In the genomic region with DNA sequence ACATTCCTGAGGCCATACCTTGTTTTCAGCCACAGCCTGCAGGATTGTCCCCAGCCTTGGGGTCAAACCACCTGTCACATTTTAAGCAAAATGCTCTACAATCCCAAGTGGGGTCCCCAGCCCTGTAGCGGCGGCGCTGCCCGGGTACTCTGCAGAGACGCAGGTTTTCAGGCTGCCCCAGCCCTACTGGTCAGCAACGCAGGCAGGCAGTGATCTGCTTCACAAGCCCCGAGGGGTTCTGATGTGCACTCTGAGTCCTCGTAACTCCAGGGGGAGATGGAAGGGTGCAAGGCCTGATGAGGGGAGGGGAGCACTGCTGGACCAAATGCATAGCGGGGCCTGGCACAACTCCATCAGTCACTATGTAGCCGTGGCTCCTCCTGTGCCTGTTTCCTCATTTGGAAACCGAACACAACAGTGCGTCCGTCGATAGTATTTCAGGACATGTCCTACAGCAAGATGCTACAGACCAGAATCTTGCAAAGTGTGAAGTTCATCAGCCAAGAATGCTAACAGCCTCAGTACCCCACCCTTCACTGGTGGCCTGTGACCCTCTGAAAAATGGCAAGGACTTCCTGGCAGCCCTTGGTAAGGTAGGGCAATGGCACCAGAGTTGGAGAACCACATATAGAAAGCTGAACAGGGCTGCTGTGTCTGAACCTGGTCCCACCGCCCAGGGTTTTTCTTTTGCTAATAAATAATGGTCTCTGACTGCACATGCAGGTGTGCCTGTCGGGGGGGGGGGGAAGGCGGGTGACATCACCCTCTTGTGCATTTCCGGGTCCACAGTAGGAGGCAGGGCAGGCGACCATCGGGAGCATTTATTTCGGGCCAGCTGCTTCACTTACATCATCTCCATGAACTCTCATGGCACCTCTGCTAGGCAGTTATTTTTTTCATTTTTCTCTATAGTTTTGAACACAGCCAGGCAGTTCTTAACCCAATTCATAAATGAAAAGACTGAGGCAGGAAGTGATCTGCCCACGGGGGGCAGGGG, we compare ENCODE assay signal across 14 cellular contexts. TPM values are rescaled to one million over a fixed set of nuclear protein-coding genes. Genes with fewer than 3 reads are reported as not detected.
DNase-seq lines count a peak whose midpoint lies in the region; ATAC-seq, FAIRE-seq and TF ChIP-seq lines count a peak whose summit lies in the region.
"Had no signal": no experiment of that assay in that cellular context is flagged by ENCODE, and none has a peak within 500 bp of the region (broad histone marks: within the 10 kb centered on the region; RNA-seq: fewer than 3 reads in every experiment).

No MANE protein-coding gene starts in this region.

- no peaks in the 10 kb centered on the region for H3K27me3 Mint-ChIP-seq in stimulated activated naive CD8-positive, alpha-beta T cell treated with anti-CD3 and anti-CD28 coated beads, Interleukin-15, amount 100 ng/mL, for 72 hours
- peaks cover 2 to 12% (median 10%) of the 10 kb centered on the region in 3 donors for H3K27me3 Mint-ChIP-seq in immature natural killer cell (ENCODE audit: low read depth in 3 of 3)
- H3K27me3 Mint-ChIP-seq: dendritic cell treated with granulocyte-macrophage colony-stimulating factor and Interleukin-4, amounts not matched to agents 40 ng/mL and 50 ng/mL, for 4 days had no signal

- H3K4me1 Mint-ChIP-seq in stimulated activated naive CD8-positive, alpha-beta T cell treated with anti-CD3 and anti-CD28 coated beads, Interleukin-15, amount 100 ng/mL, for 72 hours = peaks cover 6% of the 10 kb centered on the region
- no peaks in the 10 kb centered on the region for H3K4me1 Mint-ChIP-seq in immature natural killer cell
- H3K4me1 Mint-ChIP-seq: neural crest cell had no signal

- H3K36me3 ChIP-seq in OCI-LY1 (ENCODE audit: insufficient read depth, low read length) = peaks cover 22% of the 10 kb centered on the region
- H3K36me3 ChIP-seq: uterus had no signal

- peak overlapping the region; percentile 33; the same call in 1 of the 2 replicates for H3K4me2 ChIP-seq in OCI-LY1 (ENCODE audit: low read length)

- H3K79me2 ChIP-seq in OCI-LY1 (ENCODE audit: insufficient read depth, low read length) = no peaks in the 10 kb centered on the region

- no peaks in the 10 kb centered on the region for H3F3A ChIP-seq in OCI-LY1 (ENCODE audit: insufficient read depth, low read length)

- no peak overlapping the region for H2AFZ ChIP-seq in OCI-LY1 (ENCODE audit: low read length)

- DNase-seq in stimulated activated naive CD8-positive, alpha-beta T cell treated with anti-CD3 and anti-CD28 coated beads, Interleukin-15, amount 100 ng/mL, for 72 hours = no peak
- no peak for DNase-seq in stimulated activated naive CD8-positive, alpha-beta T cell treated with anti-CD3 and anti-CD28 coated beads, Interleukin-15, Interleukin-2, amounts not matched to agents 100 U/mL and 50 U/mL, for 24 hours
- DNase-seq in immature natural killer cell = no peak
- peak; percentile 78 for DNase-seq in urothelium cell line (ENCODE audit: low spot score)
- no peak for DNase-seq in Right ventricle myocardium inferior (ENCODE audit: missing footprints)
- no peak for DNase-seq in activated gamma-delta T cell treated with Interleukin-2 at 50 U/mL for 16 hours
- DNase-seq: CD4-positive, alpha-beta memory T cell; heart right ventricle; NCI-H1930; uterus had no signal

- no peak overlapping the region for H3K4me3 ChIP-seq in OCI-LY1 (ENCODE audit: low read depth, low read length, poor library complexity, severe bottlenecking)
- H3K4me3 ChIP-seq: heart right ventricle, uterus had no signal

- H3K9me3 Mint-ChIP-seq in stimulated activated naive CD8-positive, alpha-beta T cell treated with anti-CD3 and anti-CD28 coated beads, Interleukin-15, amount 100 ng/mL, for 72 hours = no peaks in the 10 kb centered on the region
- no peaks in the 10 kb centered on the region for H3K9me3 Mint-ChIP-seq in immature natural killer cell
- H3K9me3 Mint-ChIP-seq: CD4-positive, alpha-beta memory T cell; dendritic cell treated with granulocyte-macrophage colony-stimulating factor and Interleukin-4, amounts not matched to agents 40 ng/mL and 50 ng/mL, for 4 days; neural crest cell had no signal

- H3K36me3 Mint-ChIP-seq in immature natural killer cell = peaks cover 10 to 22% (median 17%) of the 10 kb centered on the region in 3 donors

- no peaks in the 10 kb centered on the region for H3K9me3 ChIP-seq in OCI-LY1 (ENCODE audit: low read length)
- H3K9me3 ChIP-seq: heart right ventricle, uterus had no signal

- no peaks in the 10 kb centered on the region for H4K20me1 ChIP-seq in OCI-LY1 (ENCODE audit: insufficient read depth, low read length)

- no peaks in the 10 kb centered on the region for H3K9me2 ChIP-seq in OCI-LY1 (ENCODE audit: low read depth, low read length)

- H3K27me3 ChIP-seq in OCI-LY1 (ENCODE audit: insufficient read depth, low read length) = 0 out of 2 replicates have a peak, but pooled peaks cover 5% of the 10 kb centered on the region
- H3K27me3 ChIP-seq: heart right ventricle, uterus had no signal

- no peak for TF ChIP-seq CTCF in OCI-LY1 (IDR thresholded peaks at IDR 0.05; ENCODE audit: low read length)

- H3K27ac Mint-ChIP-seq in stimulated activated naive CD8-positive, alpha-beta T cell treated with anti-CD3 and anti-CD28 coated beads, Interleukin-15, amount 100 ng/mL, for 72 hours = peak overlapping the region in 1 of 2 donors; percentile 30
- H3K27ac Mint-ChIP-seq in immature natural killer cell = peak overlapping the region in 4 of 6 donors; percentile 2 to 63 (median 34)
- H3K27ac Mint-ChIP-seq: dendritic cell treated with granulocyte-macrophage colony-stimulating factor and Interleukin-4, amounts not matched to agents 40 ng/mL and 50 ng/mL, for 4 days had no signal

- intact Hi-C loops in Right ventricle myocardium inferior (cut with DNase I) = no loop called here

- ATAC-seq in stimulated activated naive CD8-positive, alpha-beta T cell treated with anti-CD3 and anti-CD28 coated beads, Interleukin-15, amount 100 ng/mL, for 72 hours = peak; percentile 15
- no peak for ATAC-seq in stimulated activated naive CD8-positive, alpha-beta T cell treated with anti-CD3 and anti-CD28 coated beads, Interleukin-15, Interleukin-2, amounts not matched to agents 100 U/mL and 50 U/mL, for 24 hours
- ATAC-seq in HG03378 (IDR thresholded peaks at IDR 0.05; ENCODE audit: unreplicated experiment) (no peak), Right ventricle myocardium inferior (no peak)

- FAIRE-seq in urothelium cell line (lab: Jason Lieb, UNC) = peak; percentile 84

- peaks cover 19% of the 10 kb centered on the region for H3K4me1 ChIP-seq in OCI-LY1 (ENCODE audit: insufficient read depth, low read length, severe bottlenecking)
- H3K4me1 ChIP-seq: uterus had no signal

- H3K27ac ChIP-seq in OCI-LY1 (ENCODE audit: low read depth, low read length, poor library complexity, severe bottlenecking) = no peak overlapping the region
- H3K27ac ChIP-seq: heart right ventricle, uterus had no signal

- H3K4me3 Mint-ChIP-seq in stimulated activated naive CD8-positive, alpha-beta T cell treated with anti-CD3 and anti-CD28 coated beads, Interleukin-15, amount 100 ng/mL, for 72 hours = no peak overlapping the region
- no peak overlapping the region for H3K4me3 Mint-ChIP-seq in immature natural killer cell
- H3K4me3 Mint-ChIP-seq: CD4-positive, alpha-beta memory T cell; dendritic cell treated with granulocyte-macrophage colony-stimulating factor and Interleukin-4, amounts not matched to agents 40 ng/mL and 50 ng/mL, for 4 days; neural crest cell had no signal

- no peak overlapping the region for H3K9ac ChIP-seq in OCI-LY1 (ENCODE audit: low read length)

RNA-seq across cellular contexts. Expression of a gene that starts 50.6 kb away (rescaled TPM):
- under 1 TPM in 2 of 3 donors, not detected in 1; 0.02 to 0.14 TPM for polyA plus RNA-seq in immature natural killer cell
- total RNA-seq in Right ventricle myocardium inferior = 0.30 TPM
- total RNA-seq: neural crest cell had no signal
- polyA plus RNA-seq: CD4-positive, alpha-beta memory T cell had no signal
